13 cellular contexts compared by ENCODE assay signal in genomic region chr20:5172167-5172586, GRCh38. TPM values are rescaled to one million over a fixed set of nuclear protein-coding genes. Genes with fewer than 3 reads are reported as not detected.
DNase-seq lines count a peak whose midpoint lies in the region; ATAC-seq, FAIRE-seq and TF ChIP-seq lines count a peak whose summit lies in the region.
"Had no signal": no experiment of that assay in that cellular context is flagged by ENCODE, and none has a peak within 500 bp of the region (broad histone marks: within the 10 kb centered on the region; RNA-seq: fewer than 3 reads in every experiment).

No MANE protein-coding gene starts in this region.

- no peak overlapping the region for H3K4me3 Mint-ChIP-seq in activated naive CD8-positive, alpha-beta T cell treated with anti-CD3 and anti-CD28 coated beads, Interleukin-2, amount 50 U/mL, for 24 hours
- H3K4me3 Mint-ChIP-seq in neural progenitor cell, result no peak overlapping the region

- no peaks in the 10 kb centered on the region for H3K9me3 ChIP-seq in neural progenitor cell (ENCODE audit: low read depth)
- H3K9me3 ChIP-seq in aorta (ENCODE audit: control insufficient read depth, low read length), result no peaks in the 10 kb centered on the region
- H3K9me3 ChIP-seq in thyroid gland, result no peaks in the 10 kb centered on the region
- H3K9me3 ChIP-seq: body of pancreas had no signal

- in situ Hi-C loops in brain microvascular endothelial cell (cut with HindIII; ENCODE audit: low pct_ligation_motif_present, low sequenced_read_pairs), result no loop called here

- no peak overlapping the region for H2AFZ ChIP-seq in neural progenitor cell (replicated peaks)

- TF ChIP-seq CTCF in neural progenitor cell (IDR thresholded peaks at IDR 0.05), result no peak
- TF ChIP-seq CTCF in brain microvascular endothelial cell (IDR thresholded peaks at IDR 0.05; ENCODE audit: low read depth, low read length, missing control alignments), result no peak
- TF ChIP-seq CTCF in foreskin keratinocyte (conservative IDR thresholded peaks at IDR 0.05), result no peak
- no peak for TF ChIP-seq CTCF in thyroid gland (IDR thresholded peaks at IDR 0.05)

- 80 to 81% methylated on average over 7 of the region's 7 CpGs for WGBS in aorta, 2 donors
- WGBS in thyroid gland, 2 donors, result 76 to 83% methylated on average over 7 of the region's 7 CpGs

- H3K27ac Mint-ChIP-seq in activated naive CD8-positive, alpha-beta T cell treated with anti-CD3 and anti-CD28 coated beads, Interleukin-2, amount 50 U/mL, for 24 hours, result peak overlapping the region; percentile 37
- H3K27ac Mint-ChIP-seq in neural progenitor cell, result peak overlapping the region; percentile 2

- TF ChIP-seq POLR2A in GM12891 (IDR thresholded peaks at IDR 0.05; ENCODE audit: low read depth, low read length) (no peak), thyroid gland (IDR thresholded peaks at IDR 0.05) (no peak)

- peak; percentile 60 for ATAC-seq in GM21526 (IDR thresholded peaks at IDR 0.05; ENCODE audit: low FRiP score, unreplicated experiment)
- ATAC-seq in activated naive CD8-positive, alpha-beta T cell treated with anti-CD3 and anti-CD28 coated beads, Interleukin-2, amount 50 U/mL, for 24 hours, result no peak
- ATAC-seq in aorta (ENCODE audit: low FRiP score), result no peak
- no peak for ATAC-seq in foreskin keratinocyte
- ATAC-seq: body of pancreas, HCT116 had no signal

- H3K79me2 ChIP-seq in neural progenitor cell (ENCODE audit: low read depth), result peaks cover 57% of the 10 kb centered on the region

- H3K27me3 ChIP-seq in neural progenitor cell (no peaks in the 10 kb centered on the region), brain microvascular endothelial cell (replicated peaks) (no peaks in the 10 kb centered on the region), aorta (ENCODE audit: control insufficient read depth in 1 of 2, insufficient read depth in 2 of 2, low read length in 1 of 2) (no peaks in the 10 kb centered on the region), foreskin keratinocyte (no peaks in the 10 kb centered on the region), thyroid gland (no peaks in the 10 kb centered on the region)
- H3K27me3 ChIP-seq: body of pancreas had no signal

- no peak overlapping the region for H3K4me3 ChIP-seq in neural progenitor cell
- no peak overlapping the region for H3K4me3 ChIP-seq in brain microvascular endothelial cell (ENCODE audit: low read depth, low read length)
- H3K4me3 ChIP-seq in aorta (ENCODE audit: low read length in 2 of 2), result no peak overlapping the region
- H3K4me3 ChIP-seq in thyroid gland (replicated peaks in 1 of 3), result no peak overlapping the region
- H3K4me3 ChIP-seq: body of pancreas had no signal

- peaks cover 40% of the 10 kb centered on the region for H3K4me1 Mint-ChIP-seq in activated naive CD8-positive, alpha-beta T cell treated with anti-CD3 and anti-CD28 coated beads, Interleukin-2, amount 50 U/mL, for 24 hours
- peaks cover 49% of the 10 kb centered on the region for H3K4me1 Mint-ChIP-seq in neural progenitor cell

- peaks cover 7% of the 10 kb centered on the region for H3K36me3 Mint-ChIP-seq in activated naive CD8-positive, alpha-beta T cell treated with anti-CD3 and anti-CD28 coated beads, Interleukin-2, amount 50 U/mL, for 24 hours (ENCODE audit: low read depth)
- H3K36me3 Mint-ChIP-seq in neural progenitor cell, result peaks cover 9% of the 10 kb centered on the region

- intact Hi-C loops in aorta (cut with DNase I), result loop anchor here (5.0 kb wide), 2 partner anchors 35 to 40 kb away; no protein-coding TSS in a partner anchor
- intact Hi-C loops in thyroid gland (cut with DNase I), result no loop called here

- DNase-seq in GM12891 (ENCODE audit: insufficient read length, low spot score) (no peak), neural progenitor cell (ENCODE audit: low spot score) (no peak), brain microvascular endothelial cell (no peak), aorta (no peak), foreskin keratinocyte (no peak), thyroid gland (no peak)
- DNase-seq in activated naive CD8-positive, alpha-beta T cell treated with anti-CD3 and anti-CD28 coated beads, Interleukin-2, amount 50 U/mL, for 24 hours, result no peak
- DNase-seq: activated CD8-positive, alpha-beta memory T cell treated with anti-CD3 and anti-CD28 coated beads, Interleukin-2, amount 50 U/mL, for 48 hours; body of pancreas; DMS153; T-helper 2 cell had no signal

- H3K27ac ChIP-seq in neural progenitor cell (no peak overlapping the region), brain microvascular endothelial cell (no peak overlapping the region), aorta (ENCODE audit: low read depth in 1 of 2, low read length in 2 of 2) (no peak overlapping the region), foreskin keratinocyte (no peak overlapping the region), thyroid gland (peak overlapping the region in 1 of 3 donors; percentile 1)

- no peak overlapping the region for H3K9ac ChIP-seq in neural progenitor cell

- H3K4me1 ChIP-seq in neural progenitor cell (peaks cover 36% of the 10 kb centered on the region), aorta (ENCODE audit: control insufficient read depth in 1 of 2, insufficient read depth in 2 of 2, low read length in 2 of 2) (peaks cover 0 to 3% of the 10 kb centered on the region in 2 donors), foreskin keratinocyte (peaks cover 10% of the 10 kb centered on the region), thyroid gland (peaks cover 11 to 35% of the 10 kb centered on the region in 2 donors)

- H3K9me3 Mint-ChIP-seq in activated naive CD8-positive, alpha-beta T cell treated with anti-CD3 and anti-CD28 coated beads, Interleukin-2, amount 50 U/mL, for 24 hours, result no peaks in the 10 kb centered on the region
- H3K9me3 Mint-ChIP-seq in neural progenitor cell, result no peaks in the 10 kb centered on the region

- no peak overlapping the region for H3K4me2 ChIP-seq in neural progenitor cell

- H3K36me3 ChIP-seq in neural progenitor cell (no peaks in the 10 kb centered on the region), brain microvascular endothelial cell (replicated peaks) (no peaks in the 10 kb centered on the region), aorta (ENCODE audit: control insufficient read depth in 1 of 2, insufficient read depth in 2 of 2, low read length in 1 of 2) (peaks cover 0 to 2% of the 10 kb centered on the region in 2 donors), thyroid gland (peaks cover 0 to 11% of the 10 kb centered on the region in 2 donors)

- H4K20me1 ChIP-seq in neural progenitor cell (ENCODE audit: low read depth), result peaks cover 59% of the 10 kb centered on the region

- no peaks in the 10 kb centered on the region for H3K27me3 Mint-ChIP-seq in activated naive CD8-positive, alpha-beta T cell treated with anti-CD3 and anti-CD28 coated beads, Interleukin-2, amount 50 U/mL, for 24 hours
- peaks cover 2% of the 10 kb centered on the region for H3K27me3 Mint-ChIP-seq in neural progenitor cell (ENCODE audit: insufficient read depth, low read depth)

- no peak for FAIRE-seq in GM12891 (lab: Jason Lieb, UNC)

- no peaks in the 10 kb centered on the region for H3F3A ChIP-seq in neural progenitor cell (ENCODE audit: low read depth)

TF ChIP-seq in GM12891, 5 proteins besides CTCF, POLR2A, EP300 and RAD21:
- TF ChIP-seq SPI1 (IDR thresholded peaks at IDR 0.05; ENCODE audit: low read depth, low read length) (0 out of 2 replicates have a peak, but pooled peaks have one; percentile 23), TAF1 (IDR thresholded peaks at IDR 0.05; ENCODE audit: low read depth, low read length) (no peak)
TF ChIP-seq in GM12891: peak in this region for 1.

RNA-seq across cellular contexts. Expression of gene CDS2, which starts 45.4 kb away (rescaled TPM):
- polyA plus RNA-seq in GM12891 (2012; ENCODE audit: low read depth, missing spikeins), result 5.9 TPM
- total RNA-seq in neural progenitor cell (ENCODE audit: low replicate concordance), result 53.8 and 59.8 TPM in 2 replicates
- 100 to 1,000 TPM in 1 of 2 donors, 10 to 100 TPM in 1; 78.7 to 135 TPM for total RNA-seq in aorta
- 10 to 100 TPM; 13.9 to 21.3 TPM for polyA plus RNA-seq in aorta
- 22.6 and 25.2 TPM in 2 replicates for total RNA-seq in foreskin keratinocyte
- 14.0 and 15.9 TPM in 2 replicates for polyA plus RNA-seq in foreskin keratinocyte
- total RNA-seq in thyroid gland, result 10 to 100 TPM; 34.0 to 55.4 (median 40.9) TPM

RNA-seq across cellular contexts. Expression of gene PCNA, which starts 52.4 kb away (rescaled TPM):
- 269 TPM for polyA plus RNA-seq in GM12891 (2012; ENCODE audit: low read depth, missing spikeins)
- total RNA-seq in neural progenitor cell (ENCODE audit: low replicate concordance), result 245 and 323 TPM in 2 replicates
- total RNA-seq in aorta, result 10 to 100 TPM; 20.1 to 21.9 TPM
- polyA plus RNA-seq in aorta, result 10 to 100 TPM; 34.7 to 37.4 TPM
- total RNA-seq in foreskin keratinocyte, result 222 and 256 TPM in 2 replicates
- 209 and 255 TPM in 2 replicates for polyA plus RNA-seq in foreskin keratinocyte
- 10 to 100 TPM; 35.1 to 66.1 (median 55.8) TPM for total RNA-seq in thyroid gland

RNA-seq across cellular contexts. Expression of gene TMEM230, which starts 59.3 kb away (rescaled TPM):
- polyA plus RNA-seq in GM12891 (2012; ENCODE audit: low read depth, missing spikeins), result 75.8 TPM
- total RNA-seq in neural progenitor cell (ENCODE audit: low replicate concordance) (84.3 and 117 TPM in 2 replicates), aorta (10 to 100 TPM; 73.0 to 95.0 TPM), foreskin keratinocyte (84.7 and 110 TPM in 2 replicates), thyroid gland (100 to 1,000 TPM in 3 of 4 donors, 10 to 100 TPM in 1; 97.0 to 154 (median 142) TPM)
- polyA plus RNA-seq in aorta (100 to 1,000 TPM; 140 to 158 TPM), foreskin keratinocyte (84.0 and 101 TPM in 2 replicates)
